8 cellular contexts compared by ENCODE assay signal in genomic region chr22:36344106-36344827, GRCh38. TPM values are rescaled to one million over a fixed set of nuclear protein-coding genes. Genes with fewer than 3 reads are reported as not detected.
DNase-seq lines count a peak whose midpoint lies in the region; ATAC-seq, FAIRE-seq and TF ChIP-seq lines count a peak whose summit lies in the region.

No MANE protein-coding gene starts in this region.

- peak; percentile 83 to 84 for ATAC-seq in activated T-cell treated with anti-CD3 and anti-CD28 coated beads, Interleukin-2, amount 50 U/mL, for 72 hours (replicated peaks in 1 of 2)
- ATAC-seq in GM21515 (IDR thresholded peaks at IDR 0.05; ENCODE audit: unreplicated experiment) (no peak), HG03135 (IDR thresholded peaks at IDR 0.05; ENCODE audit: unreplicated experiment) (no peak)

- no peaks in the 10 kb centered on the region for H3K9me3 Mint-ChIP-seq in activated T-cell treated with anti-CD3 and anti-CD28 coated beads, Interleukin-2, amount 50 U/mL, for 72 hours

- peaks cover 89% of the 10 kb centered on the region for H3K4me1 Mint-ChIP-seq in activated T-cell treated with anti-CD3 and anti-CD28 coated beads, Interleukin-2, amount 50 U/mL, for 72 hours (ENCODE audit: low read depth)

- 0 out of 2 replicates have a peak, but pooled peaks have one; percentile 8 for TF ChIP-seq POLR2A in GM12891 (IDR thresholded peaks at IDR 0.05; ENCODE audit: low read depth, low read length)

- peak overlapping the region; percentile 76 to 84 for H3K4me3 Mint-ChIP-seq in activated T-cell treated with anti-CD3 and anti-CD28 coated beads, Interleukin-2, amount 50 U/mL, for 72 hours

- FAIRE-seq in GM12891 (lab: Jason Lieb, UNC), result peak; percentile 38

- DNase-seq in GM12891 (ENCODE audit: insufficient read length, low spot score), result no peak
- DNase-seq in activated T-cell treated with anti-CD3 and anti-CD28 coated beads, Interleukin-2, amount 50 U/mL, for 72 hours, result peak; percentile 57 to 69
- DNase-seq in hypothalamus (lab: John Stamatoyannopoulos, UW), result peak in 35 of 51 donors; percentile 31 to 85 (median 66)
- peak; percentile 73 for DNase-seq in stimulated activated CD4-positive, alpha-beta T cell treated with anti-CD3 and anti-CD28 coated beads, Interleukin-2, amount 100 ng/mL, for 4 hours (ENCODE audit: low read depth)
- no peak for DNase-seq in T-helper 9 cell
- no peak for DNase-seq in NCI-H128 (lab: John Stamatoyannopoulos, UW; ENCODE audit: unreplicated experiment)

- H3K36me3 Mint-ChIP-seq in activated T-cell treated with anti-CD3 and anti-CD28 coated beads, Interleukin-2, amount 50 U/mL, for 72 hours (ENCODE audit: insufficient read depth in 2 of 2), result peaks cover 16 to 48% of the 10 kb centered on the region in 2 donors

- no peaks in the 10 kb centered on the region for H3K27me3 Mint-ChIP-seq in activated T-cell treated with anti-CD3 and anti-CD28 coated beads, Interleukin-2, amount 50 U/mL, for 72 hours (ENCODE audit: low read depth)

- H3K27ac Mint-ChIP-seq in activated T-cell treated with anti-CD3 and anti-CD28 coated beads, Interleukin-2, amount 50 U/mL, for 72 hours, result peak overlapping the region; percentile 94

TF ChIP-seq in GM12891, 5 proteins besides CTCF, POLR2A, EP300 and RAD21:
- TF ChIP-seq POU2F2 (IDR thresholded peaks at IDR 0.05; ENCODE audit: low read depth, low read length) (no peak), POLR2AphosphoS5 (IDR thresholded peaks at IDR 0.05; ENCODE audit: low read depth, low read length) (no peak), TAF1 (IDR thresholded peaks at IDR 0.05; ENCODE audit: low read depth, low read length) (no peak)

RNA-seq across cellular contexts. Expression of gene MYH9, which starts 43.5 kb away (rescaled TPM):
- 164 TPM for polyA plus RNA-seq in GM12891 (2012; ENCODE audit: low read depth, missing spikeins)
- 100 to 1,000 TPM; 529 to 662 TPM for total RNA-seq in activated T-cell treated with anti-CD3 and anti-CD28 coated beads, Interleukin-2, amount 50 U/mL, for 72 hours

Comparison
In these comparisons a context has a peak if more than half of its experiments do, and no peak if none do; other contexts are left out.
1. DNase-seq: peak in activated T-cell treated with anti-CD3 and anti-CD28 coated beads, Interleukin-2, amount 50 U/mL, for 72 hours (2 of 2), hypothalamus (35 of 51) and stimulated activated CD4-positive, alpha-beta T cell treated with anti-CD3 and anti-CD28 coated beads, Interleukin-2, amount 100 ng/mL, for 4 hours (single experiment); none in GM12891 (single experiment), T-helper 9 cell (single experiment) and NCI-H128 (single experiment).
2. ATAC-seq: peak in activated T-cell treated with anti-CD3 and anti-CD28 coated beads, Interleukin-2, amount 50 U/mL, for 72 hours (2 of 2); none in GM21515 (single experiment) and HG03135 (single experiment).